Comparison of ENCODE assay signal across 8 cellular contexts in the genomic region with DNA sequence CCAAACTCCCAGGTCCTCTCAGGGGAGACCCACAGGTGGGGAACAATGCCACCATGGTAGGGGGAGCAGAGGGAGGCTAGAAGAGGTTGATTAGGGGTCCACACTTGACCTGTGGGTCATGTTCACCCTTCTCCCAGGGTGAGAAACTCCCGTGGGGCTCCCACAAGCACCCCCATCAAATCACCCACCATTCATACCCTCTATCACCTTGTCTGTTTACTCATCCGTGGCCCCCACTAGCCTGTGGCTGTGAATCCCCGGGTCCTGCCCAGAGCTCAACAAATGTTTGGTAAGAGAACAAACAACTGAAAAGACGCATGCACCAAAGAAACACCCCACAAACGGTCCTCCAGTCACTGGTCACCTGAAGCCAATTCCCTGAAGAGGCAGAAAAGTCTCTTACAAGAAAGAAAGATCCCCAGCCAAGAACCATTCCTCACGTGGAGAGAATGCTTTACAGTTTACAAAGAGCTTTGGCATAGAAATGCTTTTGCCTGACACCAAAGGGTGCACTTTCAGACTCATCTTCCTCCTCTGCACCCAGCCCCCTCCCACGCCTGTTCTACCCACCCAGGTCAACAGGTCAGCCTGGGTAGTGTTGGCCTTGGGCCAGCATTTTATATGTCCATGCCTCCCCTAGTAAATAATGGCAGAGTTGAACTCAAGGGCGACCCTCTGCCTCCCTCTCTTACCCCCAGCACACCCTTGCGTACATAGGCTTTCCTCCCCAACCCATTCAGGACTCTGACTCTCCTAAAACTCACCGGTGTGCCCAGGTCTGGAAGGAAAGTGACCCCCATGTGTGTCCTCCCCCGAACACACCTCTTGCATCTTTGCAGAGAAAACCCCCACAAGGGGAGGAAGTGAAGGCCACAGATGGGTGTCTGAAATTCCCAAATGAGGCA. TPM values are rescaled to one million over a fixed set of nuclear protein-coding genes. Genes with fewer than 3 reads are reported as not detected.
A peak's percentile ranks its signal among the peaks of the same experiment; 100 is the strongest.
DNase-seq lines count a peak whose midpoint lies in the region; ATAC-seq and TF ChIP-seq lines count a peak whose summit lies in the region.

No MANE protein-coding gene starts in this region.

- peak overlapping the region; percentile 96 for H3K4me2 ChIP-seq in HCT116 (ENCODE audit: low read length)
- peak overlapping the region; percentile 97 for H3K4me2 ChIP-seq in smooth muscle cell

- H3K36me3 ChIP-seq in HCT116 (ENCODE audit: control insufficient read depth in 1 of 2, insufficient read depth in 2 of 2, low read length in 2 of 2) (no peaks in the 10 kb centered on the region), iPS-15b (ENCODE audit: control insufficient read depth, insufficient read depth, low read length) (no peaks in the 10 kb centered on the region), smooth muscle cell (ENCODE audit: low read depth) (no peaks in the 10 kb centered on the region)

- no peak overlapping the region for H2AFZ ChIP-seq in HCT116 (ENCODE audit: low read depth, low read length, poor library complexity, severe bottlenecking)
- no peak overlapping the region for H2AFZ ChIP-seq in smooth muscle cell (ENCODE audit: low read depth)

- peak overlapping the region; percentile 78 for H3K4me3 Mint-ChIP-seq in WTC11

- CTCF ChIA-PET in HCT116 (lab: Charles Lee) (no interaction called here), WTC11 (lab: Charles Lee) (interaction anchor here (1.4 to 4.2 kb wide), 4 partner anchors 40 to 69 kb away, joined by 3 to 18 read pairs (median 12); no protein-coding TSS in a partner anchor)

- H3K4me1 ChIP-seq in HCT116 (ENCODE audit: control insufficient read depth in 1 of 2, insufficient read depth in 2 of 2, low read length in 2 of 2) (peaks cover 8 to 40% of the 10 kb centered on the region in 2 experiments; a peak in 3 of 4 replicates), iPS-15b (ENCODE audit: control insufficient read depth, insufficient read depth, low read length) (peaks cover 9% of the 10 kb centered on the region), smooth muscle cell (ENCODE audit: low read depth) (peaks cover 23% of the 10 kb centered on the region)

- no peak overlapping the region for H3K27ac ChIP-seq in HCT116 (ENCODE audit: low read depth, low read length)
- H3K27ac ChIP-seq in smooth muscle cell (ENCODE audit: low read depth), result peak overlapping the region; percentile 77

- peaks cover 10% of the 10 kb centered on the region for H3F3A ChIP-seq in smooth muscle cell (ENCODE audit: low read depth)

- no peaks in the 10 kb centered on the region for H3K9me2 ChIP-seq in HCT116 (ENCODE audit: insufficient read depth)

- RAD21 ChIA-PET in HCT116 (lab: Charles Lee; ENCODE audit: low non-redundant PET in 1 of 2, low total read pairs in 2 of 2, uncharacterized antibody in 2 of 2, unreplicated experiment in 2 of 2), result no interaction called here

- H3K4me3 ChIP-seq in HCT116 (replicated peaks in 1 of 2; ENCODE audit: low read depth in 1 of 2, low read length in 2 of 2) (peak overlapping the region; percentile 58 to 68), iPS-15b (ENCODE audit: low read depth, low read length) (peak overlapping the region; percentile 78), smooth muscle cell (peak overlapping the region; percentile 72)

- H3K27me3 Mint-ChIP-seq in WTC11 (ENCODE audit: low read depth), result peaks cover 40% of the 10 kb centered on the region

- intact Hi-C loops in HCT116 (cut with micrococcal nuclease), result no loop called here

- H3K9ac ChIP-seq in HCT116 (ENCODE audit: low read length), result peak overlapping the region; percentile 63; the same call in 1 of the 2 replicates
- H3K9ac ChIP-seq in iPS-15b (ENCODE audit: low read depth, low read length), result no peak overlapping the region
- H3K9ac ChIP-seq in smooth muscle cell (ENCODE audit: low read depth), result peak overlapping the region; percentile 65

- no peak for TF ChIP-seq POLR2A in HCT116 (IDR thresholded peaks at IDR 0.05; ENCODE audit: borderline replicate concordance, extremely low read depth, insufficient read depth, insufficient read length)

- H3K9me3 ChIP-seq in HCT116 (ENCODE audit: control insufficient read depth in 1 of 2, insufficient read depth in 1 of 2, low read depth in 1 of 2, low read length in 2 of 2), result no peaks in the 10 kb centered on the region
- no peaks in the 10 kb centered on the region for H3K9me3 ChIP-seq in iPS-15b (ENCODE audit: control insufficient read depth, insufficient read depth, low read length)
- no peaks in the 10 kb centered on the region for H3K9me3 ChIP-seq in smooth muscle cell (replicated peaks; ENCODE audit: low read depth)

- no peaks in the 10 kb centered on the region for H3K9me3 Mint-ChIP-seq in WTC11

- no peaks in the 10 kb centered on the region for H3K27me3 ChIP-seq in HCT116 (ENCODE audit: insufficient read depth, low read length)
- H3K27me3 ChIP-seq in iPS-15b (ENCODE audit: control insufficient read depth, insufficient read depth, low read length), result peaks cover 18% of the 10 kb centered on the region
- H3K27me3 ChIP-seq in smooth muscle cell (ENCODE audit: low read depth), result no peaks in the 10 kb centered on the region

- no peak for DNase-seq in HCT116 (ENCODE audit: low read depth, low spot score)
- no peak for DNase-seq in WTC11 (ENCODE audit: low spot score)
- no peak for DNase-seq in smooth muscle cell (lab: John Stamatoyannopoulos, UW; ENCODE audit: unreplicated experiment)
- DNase-seq in NCI-H774 (lab: John Stamatoyannopoulos, UW), result no peak
- no peak for DNase-seq in amniotic stem cell (lab: John Stamatoyannopoulos, UW)
- no peak for DNase-seq in NCI-H187 (lab: John Stamatoyannopoulos, UW)

- BruUV-seq in HCT116 (replicated peaks; lab: Mats Ljungman, UMichigan), result TSS peak; percentile 55

- no peaks in the 10 kb centered on the region for H4K20me1 ChIP-seq in HCT116 (ENCODE audit: insufficient read depth)
- H4K20me1 ChIP-seq in smooth muscle cell (ENCODE audit: low read depth), result peaks cover 61% of the 10 kb centered on the region

- peaks cover 19% of the 10 kb centered on the region for H3K4me1 Mint-ChIP-seq in WTC11

- ATAC-seq in HCT116 (no peak), WTC11 (no peak), HG03442 (IDR thresholded peaks at IDR 0.05; ENCODE audit: unreplicated experiment) (no peak)

- WGBS in smooth muscle cell (ENCODE audit: low lambda C conversion rate), result 51% methylated on average over 11 of the region's 11 CpGs

- H3K79me2 ChIP-seq in HCT116 (ENCODE audit: insufficient read depth, low read length) (no peaks in the 10 kb centered on the region; the same call in 1 of the 2 replicates), smooth muscle cell (ENCODE audit: low read depth) (peaks cover 67% of the 10 kb centered on the region)

- TF ChIP-seq RAD21 in HCT116 (IDR thresholded peaks at IDR 0.05; ENCODE audit: low read depth), result no peak

- POLR2A ChIA-PET in HCT116 (lab: Charles Lee), result no interaction called here
- POLR2A ChIA-PET in WTC11 (lab: Charles Lee), result interaction anchor here (1.7 kb wide), 1 partner anchor 45 kb away, joined by 4 read pairs; no protein-coding TSS in a partner anchor

- no peak overlapping the region for H3K27ac Mint-ChIP-seq in WTC11

- no peaks in the 10 kb centered on the region for H3K36me3 Mint-ChIP-seq in WTC11

- TF ChIP-seq CTCF in HCT116 (IDR thresholded peaks at IDR 0.05 in 2 of 3, conservative IDR thresholded peaks at IDR 0.05 in 1 of 3; ENCODE audit: borderline replicate concordance in 1 of 3, insufficient read depth in 1 of 3, low read depth in 2 of 3, low read length in 2 of 3) (no peak), WTC11 (IDR thresholded peaks at IDR 0.05) (no peak), smooth muscle cell (IDR thresholded peaks at IDR 0.05; ENCODE audit: borderline replicate concordance, insufficient read depth, poor library complexity, severe bottlenecking) (no peak)

TF ChIP-seq in HCT116, 20 proteins besides CTCF, POLR2A, EP300 and RAD21 (continues in another document):
- no peak for TF ChIP-seq EGR1 (IDR thresholded peaks at IDR 0.05; ENCODE audit: low read depth)
- TF ChIP-seq SP1 (IDR thresholded peaks at IDR 0.05; ENCODE audit: low read depth), result no peak
- TF ChIP-seq TCF7L2 (IDR thresholded peaks at IDR 0.05; ENCODE audit: borderline replicate concordance, extremely low read depth, insufficient read depth, insufficient read length), result no peak
- TF ChIP-seq, protein P1, sequence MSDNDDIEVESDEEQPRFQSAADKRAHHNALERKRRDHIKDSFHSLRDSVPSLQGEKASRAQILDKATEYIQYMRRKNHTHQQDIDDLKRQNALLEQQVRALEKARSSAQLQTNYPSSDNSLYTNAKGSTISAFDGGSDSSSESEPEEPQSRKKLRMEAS (IDR thresholded peaks at IDR 0.05), result no peak
- TF ChIP-seq FOSL1 (IDR thresholded peaks at IDR 0.05; ENCODE audit: low read depth), result no peak
- no peak for TF ChIP-seq ZNF274 (IDR thresholded peaks at IDR 0.05; ENCODE audit: low read depth, low read length)

TF ChIP-seq in WTC11, 78 proteins besides CTCF, POLR2A, EP300 and RAD21:
- no peak for TF ChIP-seq ZNF671 (CRISPR knock-in tag; IDR thresholded peaks at IDR 0.05)
- TF ChIP-seq GTF2I (CRISPR knock-in tag; conservative IDR thresholded peaks at IDR 0.05), result no peak
- no peak for TF ChIP-seq JUN (CRISPR knock-in tag; IDR thresholded peaks at IDR 0.05)
- no peak for TF ChIP-seq ZNF317 (CRISPR knock-in tag; IDR thresholded peaks at IDR 0.05; ENCODE audit: borderline replicate concordance, low read depth)
- no peak for TF ChIP-seq ESRRA (CRISPR knock-in tag; IDR thresholded peaks at IDR 0.05; ENCODE audit: borderline replicate concordance)
- no peak for TF ChIP-seq SMAD3 (CRISPR knock-in tag; IDR thresholded peaks at IDR 0.05; ENCODE audit: borderline replicate concordance)
- no peak for TF ChIP-seq CREM (CRISPR knock-in tag; IDR thresholded peaks at IDR 0.05)

RNA-seq across cellular contexts. Expression of a gene that starts 1.8 kb away (rescaled TPM):
- total RNA-seq in HCT116 (2021; ENCODE audit: unreplicated experiment) (7.0 TPM), WTC11 (2021) (6.0 to 7.7 TPM (median 6.2 TPM) in 3 replicates), smooth muscle cell (21.9 and 28.0 TPM in 2 replicates)
- 2.8 and 3.1 TPM in 2 replicates for polyA plus RNA-seq in HCT116 (2012)
- 30.6 and 52.1 TPM in 2 replicates for polyA plus RNA-seq in smooth muscle cell
